In genomic region chr6:116287668-116288282, GRCh38 we compare ENCODE assay signal across 9 cellular contexts. TPM values are rescaled to one million over a fixed set of nuclear protein-coding genes. Genes with fewer than 3 reads are reported as not detected.
A peak's percentile ranks its signal among the peaks of the same experiment; 100 is the strongest.
DNase-seq lines count a peak whose midpoint lies in the region; ATAC-seq and TF ChIP-seq lines count a peak whose summit lies in the region.
"Had no signal": no experiment of that assay in that cellular context is flagged by ENCODE, and none has a peak within 500 bp of the region (broad histone marks: within the 10 kb centered on the region; RNA-seq: fewer than 3 reads in every experiment).

No MANE protein-coding gene starts in this region.

- no peaks in the 10 kb centered on the region for H3K27me3 Mint-ChIP-seq in CD8-positive, alpha-beta T cell (ENCODE audit: low read depth)
- no peaks in the 10 kb centered on the region for H3K27me3 Mint-ChIP-seq in WTC11 (ENCODE audit: low read depth)
- H3K27me3 Mint-ChIP-seq: IgD-negative memory B cell had no signal

- H3K27ac Mint-ChIP-seq in CD8-positive, alpha-beta T cell = no peak overlapping the region
- no peak overlapping the region for H3K27ac Mint-ChIP-seq in WTC11
- H3K27ac Mint-ChIP-seq: IgD-negative memory B cell had no signal

- TF ChIP-seq POLR2A in NB4 (IDR thresholded peaks at IDR 0.05; ENCODE audit: extremely low read depth, insufficient read length) = no peak

- no peaks in the 10 kb centered on the region for H3K36me3 ChIP-seq in CD8-positive, alpha-beta T cell (ENCODE audit: insufficient read depth, low read length)
- H3K36me3 ChIP-seq in left ventricle myocardium inferior = no peaks in the 10 kb centered on the region

- no peaks in the 10 kb centered on the region for H3K27me3 ChIP-seq in CD8-positive, alpha-beta T cell (ENCODE audit: insufficient read depth, low read length)
- no peaks in the 10 kb centered on the region for H3K27me3 ChIP-seq in left ventricle myocardium inferior (ENCODE audit: low read depth)

- no peaks in the 10 kb centered on the region for H3K4me1 ChIP-seq in CD8-positive, alpha-beta T cell (ENCODE audit: insufficient read depth, low read length)
- no peaks in the 10 kb centered on the region for H3K4me1 ChIP-seq in left ventricle myocardium inferior

- H3K9me3 Mint-ChIP-seq in CD8-positive, alpha-beta T cell = no peaks in the 10 kb centered on the region
- H3K9me3 Mint-ChIP-seq in WTC11 = 0 out of 2 replicates have a peak, but pooled peaks cover 4% of the 10 kb centered on the region
- H3K9me3 Mint-ChIP-seq: IgD-negative memory B cell had no signal

- H3K27ac ChIP-seq in CD8-positive, alpha-beta T cell (ENCODE audit: low read depth, low read length) = no peak overlapping the region
- no peak overlapping the region for H3K27ac ChIP-seq in left ventricle myocardium inferior (replicated peaks)

- no peaks in the 10 kb centered on the region for H3K9me3 ChIP-seq in CD8-positive, alpha-beta T cell (ENCODE audit: low read length)
- no peaks in the 10 kb centered on the region for H3K9me3 ChIP-seq in left ventricle myocardium inferior (replicated peaks)

- no peak overlapping the region for H3K4me3 Mint-ChIP-seq in CD8-positive, alpha-beta T cell
- no peak overlapping the region for H3K4me3 Mint-ChIP-seq in WTC11

- peak; percentile 97 for ATAC-seq in CD8-positive, alpha-beta T cell
- ATAC-seq in GM19395 (IDR thresholded peaks at IDR 0.05; ENCODE audit: unreplicated experiment) (peak; percentile 80), WTC11 (peak; percentile 93), sciatic nerve (peak; percentile 79)

- CTCF ChIA-PET in CD8-positive, alpha-beta T cell (lab: Charles Lee) = interaction anchor here (0.6 to 6.3 kb wide), 34 partner anchors 9 to 285 kb away, joined by 3 to 58 read pairs (median 4); no protein-coding TSS in a partner anchor
- CTCF ChIA-PET in WTC11 (lab: Charles Lee) = interaction anchor here (0.5 to 3.0 kb wide), 78 partner anchors 8 to 328 kb away, joined by 3 to 65 read pairs (median 4); partner anchors contain the start of genes CALHM4, CALHM5, DSE and RSPH4A

- no peak overlapping the region for H3K4me3 ChIP-seq in CD8-positive, alpha-beta T cell (ENCODE audit: low read depth, low read length)
- H3K4me3 ChIP-seq in NB4 (ENCODE audit: low read depth, low read length) (no peak overlapping the region), left ventricle myocardium inferior (no peak overlapping the region)

- no peaks in the 10 kb centered on the region for H3K36me3 Mint-ChIP-seq in CD8-positive, alpha-beta T cell
- no peaks in the 10 kb centered on the region for H3K36me3 Mint-ChIP-seq in WTC11
- H3K36me3 Mint-ChIP-seq: IgD-negative memory B cell had no signal

- POLR2A ChIA-PET in CD8-positive, alpha-beta T cell (lab: Charles Lee) = interaction anchor here (0.8 to 3.5 kb wide), 3 partner anchors 9 to 381 kb away, joined by 3 to 17 read pairs (median 3); partner anchors contain the start of genes RWDD1, TSPYL1 and ZUP1
- POLR2A ChIA-PET in WTC11 (lab: Charles Lee) = interaction anchor here (0.6 to 1.1 kb wide), 2 partner anchors 28 to 84 kb away, joined by 3 to 4 read pairs; no protein-coding TSS in a partner anchor

- TF ChIP-seq CTCF in CD8-positive, alpha-beta T cell (IDR thresholded peaks at IDR 0.05) = peak; percentile 99
- TF ChIP-seq CTCF in NB4 (IDR thresholded peaks at IDR 0.05; ENCODE audit: low read depth, low read length) (peak; percentile 80), WTC11 (IDR thresholded peaks at IDR 0.05) (peak; percentile 91), left ventricle myocardium inferior (IDR thresholded peaks at IDR 0.05; ENCODE audit: borderline replicate concordance) (peak; percentile 95)

- no peak for DNase-seq in CD8-positive, alpha-beta T cell
- peak; percentile 61 for DNase-seq in NB4 (ENCODE audit: low read depth)
- DNase-seq in WTC11 (ENCODE audit: low spot score) = no peak
- no peak for DNase-seq in left ventricle myocardium inferior
- no peak for DNase-seq in sciatic nerve (ENCODE audit: low spot score)
- DNase-seq in activated gamma-delta T cell (lab: John Stamatoyannopoulos, UW) = no peak
- DNase-seq in COR-L47 (lab: John Stamatoyannopoulos, UW) = no peak

- intact Hi-C loops in CD8-positive, alpha-beta T cell (cut with DNase I, micrococcal nuclease) = loop anchor here (1.0 to 10.0 kb wide), 5 partner anchors 69 to 274 kb away; partner anchors contain the start of genes CALHM6 (in 1 of the 2) and DSE (in 1 of the 2)
- intact Hi-C loops in left ventricle myocardium inferior (cut with micrococcal nuclease) = loop anchor here (5.0 kb wide), 1 partner anchor 245 kb away; no protein-coding TSS in a partner anchor
- intact Hi-C loops in sciatic nerve (cut with DNase I) = no loop called here

- peaks cover 2% of the 10 kb centered on the region for H3K4me1 Mint-ChIP-seq in CD8-positive, alpha-beta T cell (ENCODE audit: low read depth)
- peaks cover 6% of the 10 kb centered on the region for H3K4me1 Mint-ChIP-seq in WTC11

TF ChIP-seq in WTC11, 78 proteins besides CTCF, POLR2A, EP300 and RAD21:
- TF ChIP-seq ATF6 (CRISPR knock-in tag; IDR thresholded peaks at IDR 0.05) = no peak
- TF ChIP-seq ESRRA (CRISPR knock-in tag; IDR thresholded peaks at IDR 0.05; ENCODE audit: borderline replicate concordance) = no peak
- no peak for TF ChIP-seq ATF2 (CRISPR knock-in tag; IDR thresholded peaks at IDR 0.05; ENCODE audit: borderline replicate concordance, low read depth)
- TF ChIP-seq AFF4 (CRISPR knock-in tag; IDR thresholded peaks at IDR 0.05; ENCODE audit: borderline replicate concordance) = no peak
- no peak for TF ChIP-seq TEAD1 (CRISPR knock-in tag; IDR thresholded peaks at IDR 0.05)

RNA-seq across cellular contexts. Expression of gene TSPYL1, which starts 8.0 kb away (rescaled TPM):
- 100 to 1,000 TPM; 247 to 248 TPM for total RNA-seq in CD8-positive, alpha-beta T cell
- total RNA-seq in WTC11 (2021) (62.4 to 68.6 TPM (median 64.3 TPM) in 3 replicates), left ventricle myocardium inferior (89.5 TPM), sciatic nerve (71.8 TPM)

RNA-seq across cellular contexts. Expression of gene TSPYL4, which starts 33.9 kb away (rescaled TPM):
- 10 to 100 TPM; 51.0 to 51.6 TPM for total RNA-seq in CD8-positive, alpha-beta T cell
- total RNA-seq in WTC11 (2021) (13.6 to 15.3 TPM (median 14.2 TPM) in 3 replicates), left ventricle myocardium inferior (30.5 TPM), sciatic nerve (26.5 TPM)
